22 cellular contexts compared by ENCODE assay signal in genomic region chr18:64099244-64099643, GRCh38. TPM values are rescaled to one million over a fixed set of nuclear protein-coding genes. Genes with fewer than 3 reads are reported as not detected.
DNase-seq lines count a peak whose midpoint lies in the region; ATAC-seq, FAIRE-seq and TF ChIP-seq lines count a peak whose summit lies in the region.
"Had no signal": no experiment of that assay in that cellular context is flagged by ENCODE, and none has a peak within 500 bp of the region (broad histone marks: within the 10 kb centered on the region; RNA-seq: fewer than 3 reads in every experiment).

No MANE protein-coding gene starts in this region.

- TF ChIP-seq RAD21 in GM12878 (IDR thresholded peaks at IDR 0.05; ENCODE audit: insufficient read depth, low read depth, low read length), result no peak

- H3K9ac ChIP-seq in GM12878 (ENCODE audit: control insufficient read depth, insufficient read depth, low read length), result no peak overlapping the region

- intact Hi-C loops in GM12878 (cut with micrococcal nuclease; ENCODE audit: unreplicated experiment), result loop anchor here (2.0 to 5.0 kb wide), 2 partner anchors 60 to 82 kb away; no protein-coding TSS in a partner anchor
- intact Hi-C loops in posterior cingulate gyrus (cut with DNase I), result no loop called here

- CTCF ChIA-PET in GM12878 (lab: Yijun Ruan, JAX), result interaction anchor here (0.6 to 4.6 kb wide), 12 partner anchors 9 to 369 kb away, joined by 3 to 32 read pairs (median 6); no protein-coding TSS in a partner anchor

- H2AFZ ChIP-seq in GM12878 (ENCODE audit: control insufficient read depth, low read depth, low read length), result no peak overlapping the region

- H3K4me2 ChIP-seq in GM12878 (ENCODE audit: control insufficient read depth, insufficient read depth), result no peak overlapping the region

- no peak overlapping the region for H3K27ac ChIP-seq in GM12878 (ENCODE audit: control insufficient read depth, insufficient read depth)
- H3K27ac ChIP-seq: thoracic aorta, VCaP had no signal

- H3K4me1 ChIP-seq in GM12878 (ENCODE audit: control insufficient read depth, insufficient read depth, low read length), result no peaks in the 10 kb centered on the region; the same call in 1 of the 2 replicates

- no peak overlapping the region for H3K4me3 ChIP-seq in GM12878
- H3K4me3 ChIP-seq: thoracic aorta had no signal

- no peaks in the 10 kb centered on the region for H3K79me2 ChIP-seq in GM12878 (ENCODE audit: control insufficient read depth, insufficient read depth, low read length)

- POLR2A ChIA-PET in GM12878 (lab: Charles Lee), result interaction anchor here (1.4 to 1.5 kb wide), 2 partner anchors 12 to 102 kb away, joined by 3 to 5 read pairs; no protein-coding TSS in a partner anchor

- no peak for FAIRE-seq in GM12878 (lab: Jason Lieb, UNC)

- peak; percentile 57 for ATAC-seq in GM18907 (IDR thresholded peaks at IDR 0.05; ENCODE audit: unreplicated experiment)
- peak; percentile 53 for ATAC-seq in GM21619 (IDR thresholded peaks at IDR 0.05; ENCODE audit: unreplicated experiment)
- ATAC-seq in HG03139 (IDR thresholded peaks at IDR 0.05; ENCODE audit: unreplicated experiment), result peak; percentile 43
- ATAC-seq in GM12878, result peak; percentile 80
- ATAC-seq: Right ventricle myocardium inferior had no signal

- TF ChIP-seq EP300 in GM12878 (IDR thresholded peaks at IDR 0.05; ENCODE audit: borderline replicate concordance in 1 of 2, control insufficient read depth in 1 of 2, low read depth in 2 of 2, low read length in 2 of 2), result no peak

- SMC1A ChIA-PET in GM12878 (lab: Charles Lee; ENCODE audit: uncharacterized antibody, unreplicated experiment), result interaction anchor here (0.7 to 3.4 kb wide), 21 partner anchors 8 to 311 kb away, joined by 3 to 40 read pairs (median 5); no protein-coding TSS in a partner anchor

- DNase-seq in GM12878 (ENCODE audit: low read depth, low spot score) (no peak), NCI-H2227 (lab: John Stamatoyannopoulos, UW; ENCODE audit: unreplicated experiment) (no peak), DMS153 (lab: John Stamatoyannopoulos, UW) (no peak), posterior cingulate gyrus (no peak)
- no peak for DNase-seq in activated CD4-positive, CD25-positive, alpha-beta regulatory T cell treated with anti-CD3 and anti-CD28 coated beads, Interleukin-2, amount 50 U/mL, for 72 hours
- DNase-seq: activated CD4-positive, alpha-beta memory T cell treated with anti-CD3 and anti-CD28 coated beads, Interleukin-2, amount 10 ng/mL, durations not matched to agents 7 days and 5 days; activated naive CD4-positive, alpha-beta T cell treated with anti-CD3 and anti-CD28 coated beads, Interleukin-2, amount 50 U/mL, for 16 hours; activated T-cell treated with anti-CD3 and anti-CD28 coated beads, Interleukin-2, amount 50 U/mL, for 24 hours; EL; H7; NCI-H1436; NCI-H226; nephron progenitor cell had no signal

- BruUV-seq in GM12878 (replicated peaks; lab: Mats Ljungman, UMichigan), result no TSS peak

- in situ Hi-C loops in GM12878 (cut with MboI), result no loop called here

- H3K9me3 ChIP-seq in GM12878 (replicated peaks; ENCODE audit: control insufficient read depth, insufficient read depth, low read length), result no peaks in the 10 kb centered on the region
- H3K9me3 ChIP-seq: thoracic aorta had no signal

- no peaks in the 10 kb centered on the region for H3K36me3 ChIP-seq in GM12878 (ENCODE audit: control insufficient read depth in 2 of 2, insufficient read depth in 2 of 2, low read length in 1 of 2)
- H3K36me3 ChIP-seq: thoracic aorta had no signal

- TF ChIP-seq CTCF in GM12878 (IDR thresholded peaks at IDR 0.05 in 2 of 3, conservative IDR thresholded peaks at IDR 0.05 in 1 of 3; ENCODE audit: control insufficient read depth in 2 of 3, extremely low read depth in 1 of 3, insufficient read depth in 1 of 3, low read depth in 3 of 3, low read length in 3 of 3), result no peak

- no peaks in the 10 kb centered on the region for H4K20me1 ChIP-seq in GM12878 (ENCODE audit: control insufficient read depth, insufficient read depth)

- no peak for TF ChIP-seq POLR2A in GM12878 (IDR thresholded peaks at IDR 0.05; ENCODE audit: low read depth, low read length)

- no peaks in the 10 kb centered on the region for H3K27me3 ChIP-seq in GM12878 (replicated peaks in 1 of 2; ENCODE audit: control insufficient read depth in 2 of 2, insufficient read depth in 2 of 2, low read length in 1 of 2)

- RAD21 ChIA-PET in GM12878 (lab: Charles Lee; ENCODE audit: unreplicated experiment), result interaction anchor here (1.0 to 2.7 kb wide), 15 partner anchors 8 to 310 kb away, joined by 3 to 16 read pairs (median 4); no protein-coding TSS in a partner anchor

- 42% methylated on average over 3 of the region's 3 CpGs for WGBS in GM12878 (ENCODE audit: insufficient coverage, insufficient replicate concordance, low lambda C conversion rate, missing lambda C conversion rate)

TF ChIP-seq in GM12878, 131 proteins besides CTCF, POLR2A, EP300 and RAD21:
- TF ChIP-seq MTA2 (IDR thresholded peaks at IDR 0.05; ENCODE audit: low read depth) (peak; percentile 24; the same call in 1 of the 2 replicates), USF2 (IDR thresholded peaks at IDR 0.05; ENCODE audit: borderline replicate concordance, low read depth, low read length) (no peak), BHLHE40 (IDR thresholded peaks at IDR 0.05; ENCODE audit: borderline replicate concordance in 1 of 2, low read depth in 2 of 2, low read length in 1 of 2) (peak in 1 of 2 experiments; percentile 12; a peak in 1 of 4 replicates), ATF7 (IDR thresholded peaks at IDR 0.05; ENCODE audit: low read depth) (0 out of 2 replicates have a peak, but pooled peaks have one; percentile 23), SP1 (IDR thresholded peaks at IDR 0.05; ENCODE audit: low read depth, low read length) (no peak), NR2F1 (conservative IDR thresholded peaks at IDR 0.05) (0 out of 2 replicates have a peak, but pooled peaks have one; percentile 15)
TF ChIP-seq in GM12878: peak in this region for 4.

RNA-seq across cellular contexts. Expression of gene LINC00305, which starts 49.6 kb away (rescaled TPM):
- not detected in 2 replicates for total RNA-seq in GM12878 (2013; cell fraction: nucleolus; rRNA removed)
- total RNA-seq in GM12878 (2014; rRNA removed) (0.49 TPM in 1 of 2 replicates, not detected in the other), GM12878 (2014; rRNA removed; fragmentation: Illumina TruSeq; extraction: Trizol) (not detected in 2 replicates), GM12878 (2021) (not detected in 2 replicates)
- polyA plus RNA-seq in GM12878 (2011; ENCODE audit: low read depth), result not detected
- polyA plus RNA-seq in GM12878 (2011; rRNA removed) (19.4 and 30.7 TPM in 2 replicates), GM12878 (2014; fragmentation: Illumina TruSeq; extraction: Trizol) (not detected in 2 replicates), GM12878 (2014; fragmentation: Nextera tagmentation; extraction: Ambion mirVana) (under 1 TPM; 0.11 to 0.26 TPM), GM12878 (2014; rRNA removed) (not detected in 2 replicates), GM12878 (2016; fragmentation: Nextera tagmentation; extraction: Ambion mirVana) (not detected)
- 2.8 and 3.8 TPM in 2 replicates for polyA plus RNA-seq in GM12878 (2011; cell fraction: cytosol; rRNA removed)
- 9.2 and 10.1 TPM in 2 replicates for polyA plus RNA-seq in GM12878 (2011; cell fraction: nucleus; rRNA removed)
- polyA plus RNA-seq in GM12878 (2012), result not detected in 2 replicates
- polyA minus RNA-seq in GM12878 (2011; rRNA and poly(A)+ RNA removed), result 1.7 and 1.9 TPM in 2 replicates
- polyA minus RNA-seq in GM12878 (2011; cell fraction: cytosol; rRNA and poly(A)+ RNA removed), result not detected in 2 replicates
- 0.86 TPM in 1 of 2 replicates, not detected in the other for polyA minus RNA-seq in GM12878 (2011; cell fraction: nucleus; rRNA and poly(A)+ RNA removed)
- total RNA-seq: activated CD4-positive, alpha-beta memory T cell treated with anti-CD3 and anti-CD28 coated beads, Interleukin-2, amount 10 ng/mL, durations not matched to agents 7 days and 5 days; H7; LHCN-M2; mesenteric fat pad; pulmonary artery endothelial cell; Right ventricle myocardium inferior; thoracic aorta had no signal
